Comparison of ENCODE assay signal across 9 cellular contexts in the genomic region with DNA sequence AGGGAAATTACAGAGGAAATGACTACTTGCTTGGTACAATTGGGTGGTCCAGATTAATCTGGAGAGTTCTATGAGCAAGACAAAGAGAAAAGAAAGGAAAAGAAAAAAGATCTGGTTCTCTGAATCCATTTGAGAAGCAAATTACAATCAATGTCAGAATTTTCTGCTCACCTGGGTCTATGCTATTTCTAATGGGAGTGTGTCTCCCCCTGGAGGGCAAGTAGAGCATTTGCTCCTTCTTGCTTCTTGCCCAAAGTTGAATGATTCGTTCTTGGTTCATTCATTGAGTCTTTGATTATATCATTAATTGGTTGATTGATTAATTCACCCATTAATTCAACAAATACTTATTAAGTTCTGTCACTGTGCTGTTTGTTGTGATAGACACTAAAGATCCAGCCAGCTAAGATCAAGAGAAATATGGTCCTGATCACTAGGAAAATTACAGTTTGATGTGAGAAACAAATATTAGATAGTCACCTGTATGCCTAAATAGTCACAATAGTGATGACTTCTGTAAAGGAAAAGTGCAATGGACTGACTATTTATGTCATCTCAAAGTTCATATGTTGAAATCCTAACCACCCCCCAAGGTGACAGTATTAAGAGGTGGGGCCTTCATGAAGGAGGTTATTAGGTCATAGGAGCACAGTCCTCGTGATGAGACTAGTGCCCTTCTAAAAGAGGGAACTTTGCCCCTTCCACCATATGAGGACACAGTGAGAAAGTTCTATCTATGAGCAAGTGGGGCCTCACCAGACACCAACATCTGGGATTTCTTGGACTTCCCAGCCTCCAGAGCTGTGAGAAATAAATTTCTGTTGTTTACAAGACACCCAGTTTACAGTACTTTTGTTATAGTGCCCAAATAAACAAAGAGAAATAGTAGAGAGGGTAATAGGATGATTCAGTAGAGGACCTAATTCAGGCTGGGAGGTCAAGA. TPM values are rescaled to one million over a fixed set of nuclear protein-coding genes. Genes with fewer than 3 reads are reported as not detected.
DNase-seq lines count a peak whose midpoint lies in the region; ATAC-seq, FAIRE-seq and TF ChIP-seq lines count a peak whose summit lies in the region.
"Had no signal": no experiment of that assay in that cellular context is flagged by ENCODE, and none has a peak within 500 bp of the region (broad histone marks: within the 10 kb centered on the region; RNA-seq: fewer than 3 reads in every experiment).

No MANE protein-coding gene starts in this region.

- peak; percentile 89 to 94 for TF ChIP-seq RAD21 in K562 (CRISPR knock-in tag; conservative IDR thresholded peaks at IDR 0.05 in 1 of 2, IDR thresholded peaks at IDR 0.05 in 1 of 2)

- ATAC-seq in K562 (peak; percentile 82), HG03097 (IDR thresholded peaks at IDR 0.05; ENCODE audit: low FRiP score, unreplicated experiment) (no peak)
- ATAC-seq in stimulated activated memory B cell treated with anti-CD40 and anti-IgM and Interleukin-4, amounts not matched to agents 10 μg/mL and 1 μg/mL and 100 μg/mL, for 72 hours = peak; percentile 62

- no peaks in the 10 kb centered on the region for H3K9me3 Mint-ChIP-seq in stimulated activated memory B cell treated with anti-CD40 and anti-IgM and Interleukin-4, amounts not matched to agents 10 μg/mL and 1 μg/mL and 100 μg/mL, for 72 hours

- H3K4me1 Mint-ChIP-seq in stimulated activated memory B cell treated with anti-CD40 and anti-IgM and Interleukin-4, amounts not matched to agents 10 μg/mL and 1 μg/mL and 100 μg/mL, for 72 hours = no peaks in the 10 kb centered on the region

- CTCF ChIA-PET in RWPE1 (lab: Yijun Ruan, JAX) (interaction anchor here (0.6 to 1.2 kb wide), 6 partner anchors 25 to 215 kb away, joined by 3 to 4 read pairs (median 3); a partner anchor contains a TSS), K562 (lab: Yijun Ruan, JAX; ENCODE audit: low intra/inter-chr PET ratio) (interaction anchor here (0.7 to 3.6 kb wide), 7 partner anchors 24 to 450 kb away, joined by 3 to 42 read pairs (median 3); a partner anchor contains a TSS)

- peaks cover 4% of the 10 kb centered on the region for H3K36me3 Mint-ChIP-seq in stimulated activated memory B cell treated with anti-CD40 and anti-IgM and Interleukin-4, amounts not matched to agents 10 μg/mL and 1 μg/mL and 100 μg/mL, for 72 hours

- FAIRE-seq in K562 (lab: Jason Lieb, UNC) = peak; percentile 89

- no peaks in the 10 kb centered on the region for H3K9me3 ChIP-seq in K562 (replicated peaks; ENCODE audit: control insufficient read depth, insufficient read depth, low read depth, low read length)

- no peaks in the 10 kb centered on the region for H3K9me1 ChIP-seq in K562 (ENCODE audit: control insufficient read depth, insufficient read depth, low read length)

- no peak overlapping the region for H3K27ac Mint-ChIP-seq in stimulated activated memory B cell treated with anti-CD40 and anti-IgM and Interleukin-4, amounts not matched to agents 10 μg/mL and 1 μg/mL and 100 μg/mL, for 72 hours

- H3K9ac ChIP-seq in K562 (ENCODE audit: insufficient read depth in 1 of 2, low read depth in 2 of 2, low read length in 2 of 2) = no peak overlapping the region

- no peaks in the 10 kb centered on the region for H4K20me1 ChIP-seq in K562 (replicated peaks; ENCODE audit: control insufficient read depth, insufficient read depth, low read length)

- H2AFZ ChIP-seq in K562 (ENCODE audit: low read depth, low read length) = no peak overlapping the region

- H3K27me3 ChIP-seq in K562 (ENCODE audit: control insufficient read depth in 2 of 2, insufficient read depth in 2 of 2, low read length in 2 of 2) = no peaks in the 10 kb centered on the region

- DNase-seq in activated T-cell treated with anti-CD3 and anti-CD28 coated beads for 24 hours (ENCODE audit: low read depth) (peak; percentile 40), KBM-7 (peak; percentile 40), RWPE1 (ENCODE audit: low spot score) (peak; percentile 64), K562 (ENCODE audit: extremely low read depth in 1 of 4, low spot score in 3 of 4) (peak; percentile 58 to 77 (median 61)), inferior parietal cortex (ENCODE audit: extremely low spot score) (peak; percentile 68)
- no peak for DNase-seq in activated T-cell treated with anti-CD3 and anti-CD28 coated beads, Interleukin-2, amount 50 U/mL, for 1 hour

- no peak overlapping the region for H3K4me3 Mint-ChIP-seq in stimulated activated memory B cell treated with anti-CD40 and anti-IgM and Interleukin-4, amounts not matched to agents 10 μg/mL and 1 μg/mL and 100 μg/mL, for 72 hours

- WGBS in K562 (ENCODE audit: insufficient coverage, low coverage, missing lambda C conversion rate) = 4% methylated on average over 2 of the region's 2 CpGs

- POLR2A ChIA-PET in RWPE1 (lab: Yijun Ruan, JAX; ENCODE audit: low non-redundant PET) (no interaction called here), K562 (lab: Yijun Ruan, JAX) (interaction anchor here (1.7 kb wide), 1 partner anchor 11 kb away, joined by 6 read pairs; no protein-coding TSS in a partner anchor)

- no peaks in the 10 kb centered on the region for H3K36me3 ChIP-seq in K562 (ENCODE audit: control insufficient read depth, insufficient read depth, low read length)

- no TSS peak for BruUV-seq in K562 (replicated peaks; lab: Mats Ljungman, UMichigan)

- H3K27me3 Mint-ChIP-seq in stimulated activated memory B cell treated with anti-CD40 and anti-IgM and Interleukin-4, amounts not matched to agents 10 μg/mL and 1 μg/mL and 100 μg/mL, for 72 hours = peaks cover 15% of the 10 kb centered on the region

- no peak overlapping the region for H3K4me3 ChIP-seq in K562

- intact Hi-C loops in K562 (cut with micrococcal nuclease) = loop anchor here (1.0 to 10.0 kb wide), 6 partner anchors 81 to 451 kb away; a partner anchor contains a TSS

- H3K27ac ChIP-seq in RWPE1 = no peak overlapping the region
- H3K27ac ChIP-seq in K562 (ENCODE audit: extremely low read depth, low read depth, low read length) = no peak overlapping the region

- H3K4me1 ChIP-seq in K562 (replicated peaks in 1 of 2; ENCODE audit: control insufficient read depth in 2 of 2, insufficient read depth in 2 of 2, low read length in 2 of 2) = no peaks in the 10 kb centered on the region; a peak in 2 of 5 replicates

- no peak for TF ChIP-seq POLR2A in K562 (conservative IDR thresholded peaks at IDR 0.05)

- in situ Hi-C loops in KBM-7 (cut with MboI; ENCODE audit: low pct_unique_long_range_greater_than_20kb, low sequenced_read_pairs) (no loop called here), K562 (cut with MboI) (loop anchor here (10.0 kb wide), 1 partner anchor 201 kb away; a partner anchor contains a TSS)

- peak; percentile 90 for TF ChIP-seq CTCF in RWPE1 (conservative IDR thresholded peaks at IDR 0.05; ENCODE audit: low read depth)
- TF ChIP-seq CTCF in K562 (IDR thresholded peaks at IDR 0.05 in 2 of 3, conservative IDR thresholded peaks at IDR 0.05 in 1 of 3; ENCODE audit: insufficient read depth in 2 of 3, low read depth in 1 of 3, low read length in 3 of 3) = peak; percentile 72 to 92 (median 85)

- TF ChIP-seq EP300 in K562 (IDR thresholded peaks at IDR 0.05; ENCODE audit: low read length) = no peak

- H3K4me2 ChIP-seq in K562 (ENCODE audit: insufficient read depth, low read length) = no peak overlapping the region

- H3K79me2 ChIP-seq in K562 (ENCODE audit: control insufficient read depth, insufficient read depth, low read length) = no peaks in the 10 kb centered on the region

RNA-seq across cellular contexts. Expression of a gene that starts 8.0 kb away (rescaled TPM):
- total RNA-seq in K562 (2011; cell fraction: chromatin; rRNA removed; ENCODE audit: low replicate concordance) = 29.0 and 38.0 TPM in 2 replicates
- total RNA-seq in K562 (2011; cell fraction: nucleolus; rRNA removed) = 15.8 and 18.7 TPM in 2 replicates
- 25.8 and 32.9 TPM in 2 replicates for total RNA-seq in K562 (2011; cell fraction: nucleoplasm; rRNA removed)
- total RNA-seq in K562 (2014; rRNA removed) (13.3 and 24.2 TPM in 2 replicates), K562 (2014; rRNA removed; fragmentation: Illumina TruSeq; extraction: Trizol) (19.6 and 30.6 TPM in 2 replicates), K562 (2015; rRNA removed; fragmentation: Illumina TruSeq; extraction: Trizol) (18.9 and 21.2 TPM in 2 replicates), K562 (2021) (18.6 and 21.6 TPM in 2 replicates)
- polyA plus RNA-seq in K562 (2011; rRNA removed) (25.1 and 26.2 TPM in 2 replicates), K562 (2014; fragmentation: Illumina TruSeq; extraction: Trizol) (19.8 and 21.0 TPM in 2 replicates), K562 (2014; fragmentation: Nextera tagmentation; extraction: Ambion mirVana) (10 to 100 TPM; 20.0 to 29.0 TPM), K562 (2014; rRNA removed) (15.8 and 24.4 TPM in 2 replicates)
- polyA plus RNA-seq in K562 (2011; cell fraction: cytosol; rRNA removed) = 19.1 and 23.0 TPM in 2 replicates
- 13.0 and 17.0 TPM in 2 replicates for polyA plus RNA-seq in K562 (2011; cell fraction: nucleus; rRNA removed)
- polyA plus RNA-seq in K562 (2012) = 17.3 and 20.3 TPM in 2 replicates
- 21.1 and 22.8 TPM in 2 replicates for polyA minus RNA-seq in K562 (2011; rRNA and poly(A)+ RNA removed)
- polyA minus RNA-seq in K562 (2011; cell fraction: cytosol; rRNA and poly(A)+ RNA removed) = 10.3 and 18.6 TPM in 2 replicates
- polyA minus RNA-seq in K562 (2011; cell fraction: nucleus; rRNA and poly(A)+ RNA removed) = 10.5 and 11.2 TPM in 2 replicates

RNA-seq across cellular contexts. Expression of a gene that starts 18.1 kb away (rescaled TPM):
- total RNA-seq in K562 (2011; cell fraction: chromatin; rRNA removed; ENCODE audit: low replicate concordance) = not detected in 2 replicates
- not detected in 2 replicates for total RNA-seq in K562 (2011; cell fraction: nucleolus; rRNA removed)
- total RNA-seq in K562 (2011; cell fraction: nucleoplasm; rRNA removed) = not detected in 2 replicates
- total RNA-seq in K562 (2014; rRNA removed) (0.04 TPM in 1 of 2 replicates, not detected in the other), K562 (2014; rRNA removed; fragmentation: Illumina TruSeq; extraction: Trizol) (not detected in 2 replicates), K562 (2015; rRNA removed; fragmentation: Illumina TruSeq; extraction: Trizol) (not detected in 2 replicates), K562 (2021) (0.09 and 0.18 TPM in 2 replicates)
- polyA plus RNA-seq in K562 (2011; rRNA removed) (not detected in 2 replicates), K562 (2014; fragmentation: Illumina TruSeq; extraction: Trizol) (not detected in 2 replicates), K562 (2014; fragmentation: Nextera tagmentation; extraction: Ambion mirVana) (not detected), K562 (2014; rRNA removed) (not detected in 2 replicates)
- polyA plus RNA-seq in K562 (2011; cell fraction: cytosol; rRNA removed) = not detected in 2 replicates
- not detected in 2 replicates for polyA plus RNA-seq in K562 (2011; cell fraction: nucleus; rRNA removed)
- polyA plus RNA-seq in K562 (2012) = 0.03 and 0.17 TPM in 2 replicates
- polyA minus RNA-seq in K562 (2011; rRNA and poly(A)+ RNA removed) = not detected in 2 replicates
- not detected in 2 replicates for polyA minus RNA-seq in K562 (2011; cell fraction: cytosol; rRNA and poly(A)+ RNA removed)
- polyA minus RNA-seq in K562 (2011; cell fraction: nucleus; rRNA and poly(A)+ RNA removed) = not detected in 2 replicates

RNA-seq across cellular contexts. Expression of a gene that starts 37.7 kb away (rescaled TPM):
- total RNA-seq in K562 (2011; cell fraction: chromatin; rRNA removed; ENCODE audit: low replicate concordance) = not detected in 2 replicates
- total RNA-seq in K562 (2011; cell fraction: nucleolus; rRNA removed) = 0.33 TPM in 1 of 2 replicates, not detected in the other
- total RNA-seq in K562 (2011; cell fraction: nucleoplasm; rRNA removed) = not detected in 2 replicates
- total RNA-seq in K562 (2014; rRNA removed) (not detected in 2 replicates), K562 (2014; rRNA removed; fragmentation: Illumina TruSeq; extraction: Trizol) (not detected in 2 replicates), K562 (2015; rRNA removed; fragmentation: Illumina TruSeq; extraction: Trizol) (not detected in 2 replicates), K562 (2021) (not detected in 2 replicates)
- polyA plus RNA-seq in K562 (2011; rRNA removed) (not detected in 2 replicates), K562 (2014; fragmentation: Illumina TruSeq; extraction: Trizol) (not detected in 2 replicates), K562 (2014; fragmentation: Nextera tagmentation; extraction: Ambion mirVana) (not detected), K562 (2014; rRNA removed) (not detected in 2 replicates)
- not detected in 2 replicates for polyA plus RNA-seq in K562 (2011; cell fraction: cytosol; rRNA removed)
- not detected in 2 replicates for polyA plus RNA-seq in K562 (2011; cell fraction: nucleus; rRNA removed)
- 0.21 and 0.76 TPM in 2 replicates for polyA plus RNA-seq in K562 (2012)
- not detected in 2 replicates for polyA minus RNA-seq in K562 (2011; rRNA and poly(A)+ RNA removed)
- not detected in 2 replicates for polyA minus RNA-seq in K562 (2011; cell fraction: cytosol; rRNA and poly(A)+ RNA removed)
- not detected in 2 replicates for polyA minus RNA-seq in K562 (2011; cell fraction: nucleus; rRNA and poly(A)+ RNA removed)
- polyA plus RNA-seq: esophagus had no signal

RNA-seq across cellular contexts. Expression of a gene that starts 46.2 kb away (rescaled TPM):
- total RNA-seq in K562 (2011; cell fraction: chromatin; rRNA removed; ENCODE audit: low replicate concordance) = 73.6 and 118 TPM in 2 replicates
- 56.4 and 58.7 TPM in 2 replicates for total RNA-seq in K562 (2011; cell fraction: nucleolus; rRNA removed)
- total RNA-seq in K562 (2011; cell fraction: nucleoplasm; rRNA removed) = 64.6 and 72.1 TPM in 2 replicates
- total RNA-seq in K562 (2014; rRNA removed) (24.1 and 29.4 TPM in 2 replicates), K562 (2014; rRNA removed; fragmentation: Illumina TruSeq; extraction: Trizol) (31.7 and 33.4 TPM in 2 replicates), K562 (2015; rRNA removed; fragmentation: Illumina TruSeq; extraction: Trizol) (21.8 and 24.3 TPM in 2 replicates), K562 (2021) (35.2 and 39.9 TPM in 2 replicates)
- polyA plus RNA-seq in K562 (2011; rRNA removed) (30.6 and 36.2 TPM in 2 replicates), K562 (2014; fragmentation: Illumina TruSeq; extraction: Trizol) (27.7 and 33.0 TPM in 2 replicates), K562 (2014; fragmentation: Nextera tagmentation; extraction: Ambion mirVana) (10 to 100 TPM; 16.5 to 36.8 TPM), K562 (2014; rRNA removed) (26.3 and 27.5 TPM in 2 replicates)
- polyA plus RNA-seq in K562 (2011; cell fraction: cytosol; rRNA removed) = 29.1 and 31.3 TPM in 2 replicates
- 57.6 and 66.5 TPM in 2 replicates for polyA plus RNA-seq in K562 (2011; cell fraction: nucleus; rRNA removed)
- 32.7 and 38.4 TPM in 2 replicates for polyA plus RNA-seq in K562 (2012)
- 37.5 and 45.1 TPM in 2 replicates for polyA minus RNA-seq in K562 (2011; rRNA and poly(A)+ RNA removed)
- 20.0 and 20.3 TPM in 2 replicates for polyA minus RNA-seq in K562 (2011; cell fraction: cytosol; rRNA and poly(A)+ RNA removed)
- polyA minus RNA-seq in K562 (2011; cell fraction: nucleus; rRNA and poly(A)+ RNA removed) = 20.7 and 28.1 TPM in 2 replicates

RNA-seq across cellular contexts. Expression of a gene that starts 59.5 kb away (rescaled TPM):
- total RNA-seq in K562 (2011; cell fraction: chromatin; rRNA removed; ENCODE audit: low replicate concordance) = 50.0 and 112 TPM in 2 replicates
- 24.0 and 36.5 TPM in 2 replicates for total RNA-seq in K562 (2011; cell fraction: nucleolus; rRNA removed)
- total RNA-seq in K562 (2011; cell fraction: nucleoplasm; rRNA removed) = 41.8 and 50.5 TPM in 2 replicates
- total RNA-seq in K562 (2014; rRNA removed) = 23.3 and 24.0 TPM in 2 replicates
- 44.0 and 48.4 TPM in 2 replicates for total RNA-seq in K562 (2014; rRNA removed; fragmentation: Illumina TruSeq; extraction: Trizol)
- 46.7 and 48.5 TPM in 2 replicates for total RNA-seq in K562 (2015; rRNA removed; fragmentation: Illumina TruSeq; extraction: Trizol)
- 36.3 and 38.4 TPM in 2 replicates for total RNA-seq in K562 (2021)
- polyA plus RNA-seq in K562 (2011; rRNA removed) = 42.1 and 59.0 TPM in 2 replicates
- polyA plus RNA-seq in K562 (2011; cell fraction: cytosol; rRNA removed) = 18.7 and 27.0 TPM in 2 replicates
- 25.3 and 26.7 TPM in 2 replicates for polyA plus RNA-seq in K562 (2011; cell fraction: nucleus; rRNA removed)
- 17.8 and 20.0 TPM in 2 replicates for polyA plus RNA-seq in K562 (2012)
- 34.3 and 37.6 TPM in 2 replicates for polyA plus RNA-seq in K562 (2014; fragmentation: Illumina TruSeq; extraction: Trizol)
- 10 to 100 TPM; 15.5 to 19.3 TPM for polyA plus RNA-seq in K562 (2014; fragmentation: Nextera tagmentation; extraction: Ambion mirVana)
- polyA plus RNA-seq in K562 (2014; rRNA removed) = 20.5 and 26.5 TPM in 2 replicates
- polyA minus RNA-seq in K562 (2011; rRNA and poly(A)+ RNA removed) = 84.6 and 89.5 TPM in 2 replicates
- 26.4 and 28.7 TPM in 2 replicates for polyA minus RNA-seq in K562 (2011; cell fraction: cytosol; rRNA and poly(A)+ RNA removed)
- polyA minus RNA-seq in K562 (2011; cell fraction: nucleus; rRNA and poly(A)+ RNA removed) = 26.0 and 48.1 TPM in 2 replicates
